In genomic region chr6:90098025-90098474, GRCh38 we compare ENCODE assay signal across 1 cellular context.
TF ChIP-seq lines count a peak whose summit lies in the region.

No MANE protein-coding gene starts in this region.

TF ChIP-seq in HEK293, 187 proteins besides CTCF, POLR2A, EP300 and RAD21 (continued from another document):
- TF ChIP-seq PRDM10 (tag by site-specific recombination; IDR thresholded peaks at IDR 0.05) (peak; percentile 56; the same call in 1 of the 2 replicates), PRDM6 (tag by site-specific recombination; IDR thresholded peaks at IDR 0.05) (0 out of 2 replicates have a peak, but pooled peaks have one; percentile 25), ZNF660 (tag by site-specific recombination; IDR thresholded peaks at IDR 0.05) (0 out of 2 replicates have a peak, but pooled peaks have one; percentile 14), ZNF398 (tag by site-specific recombination; IDR thresholded peaks at IDR 0.05) (peak; percentile 73), ZEB2 (tag by site-specific recombination; IDR thresholded peaks at IDR 0.05) (peak; percentile 41; the same call in 1 of the 2 replicates), ZNF560 (tag by site-specific recombination; IDR thresholded peaks at IDR 0.05; ENCODE audit: borderline replicate concordance) (no peak), ZBTB6 (tag by site-specific recombination; IDR thresholded peaks at IDR 0.05) (peak; percentile 91), ZBTB21 (tag by site-specific recombination; IDR thresholded peaks at IDR 0.05) (0 out of 2 replicates have a peak, but pooled peaks have one; percentile 24), ZNF366 (tag by site-specific recombination; conservative IDR thresholded peaks at IDR 0.05) (peak; percentile 53), ZNF629 (tag by site-specific recombination; IDR thresholded peaks at IDR 0.05) (peak; percentile 68)
